In genomic region chr3:70556056-70556455, GRCh38 we compare ENCODE assay signal across 20 cellular contexts.
"Had no signal": no experiment of that assay in that cellular context is flagged by ENCODE, and none has a peak within 500 bp of the region (broad histone marks: within the 10 kb centered on the region; RNA-seq: fewer than 3 reads in every experiment).

No MANE protein-coding gene starts in this region.

- H3K36me3 ChIP-seq: neutrophil, transverse colon, uterus had no signal

- H3K27ac ChIP-seq: neutrophil, transverse colon, uterus had no signal

- H3K4me3 ChIP-seq: transverse colon, uterus had no signal

- H3K27me3 ChIP-seq: neutrophil, transverse colon, uterus had no signal

- H3K4me1 ChIP-seq: transverse colon, uterus had no signal

- ATAC-seq: activated CD4-positive, CD25-positive, alpha-beta regulatory T cell treated with anti-CD3 and anti-CD28 coated beads, Interleukin-2, amount 50 U/mL, for 24 hours; activated CD8-positive, alpha-beta T cell treated with anti-CD3 and anti-CD28 coated beads, Interleukin-2, amount 10 ng/mL, durations not matched to agents 7 days and 5 days; natural killer cell had no signal

- H3K9me3 ChIP-seq: neutrophil, transverse colon, uterus had no signal

- FAIRE-seq: endothelial cell of umbilical vein, frontal cortex had no signal

- DNase-seq: activated CD4-positive, alpha-beta T cell treated with anti-CD3 and anti-CD28 coated beads, Interleukin-2, amount 10 ng/mL, durations not matched to agents 7 days and 5 days; activated CD8-positive, alpha-beta T cell treated with anti-CD3 and anti-CD28 coated beads, Interleukin-2, amount 10 ng/mL, durations not matched to agents 7 days and 5 days; activated naive CD4-positive, alpha-beta T cell treated with anti-CD3 and anti-CD28 coated beads for 36 hours; activated T-cell treated with anti-CD3 and anti-CD28 coated beads, Interleukin-2, amount 50 U/mL, for 24 hours; dermis blood vessel endothelial cell; effector memory CD4-positive, alpha-beta T cell; kidney glomerular epithelial cell; mesendoderm; natural killer cell; retina; stimulated activated CD4-positive, alpha-beta T cell treated with anti-CD3 and anti-CD28 coated beads, Interleukin-12 subunit alpha, Interleukin-12 subunit beta, amount 100 ng/mL, for 4 hours; stimulated activated CD4-positive, alpha-beta T cell treated with anti-CD3 and anti-CD28 coated beads, Interleukin-1b, Interleukin-23, amount 100 ng/mL, for 48 hours; stimulated activated naive CD4-positive, alpha-beta T cell treated with Interleukin-2 at 50 U/mL for 16 hours; T1000; transverse colon; uterus had no signal
